ENCODE assay signal across 8 cellular contexts in genomic region chr2:73156539-73157124, GRCh38. TPM values are rescaled to one million over a fixed set of nuclear protein-coding genes. Genes with fewer than 3 reads are reported as not detected.
DNase-seq lines count a peak whose midpoint lies in the region; ATAC-seq, FAIRE-seq and TF ChIP-seq lines count a peak whose summit lies in the region.

No MANE protein-coding gene starts in this region.

- POLR2A ChIA-PET in CD4-positive, alpha-beta T cell (lab: Charles Lee) = no interaction called here

- no peak overlapping the region for H3K9ac ChIP-seq in kidney (ENCODE audit: low read length in 2 of 2)

- peak; percentile 40 for TF ChIP-seq CTCF in CD4-positive, alpha-beta T cell (IDR thresholded peaks at IDR 0.05)
- peak; percentile 92 for TF ChIP-seq CTCF in kidney (IDR thresholded peaks at IDR 0.05; ENCODE audit: borderline replicate concordance, extremely low read depth, insufficient read depth)

- no peaks in the 10 kb centered on the region for H3K9me3 ChIP-seq in CD4-positive, alpha-beta T cell (ENCODE audit: control insufficient read depth, low read length)
- H3K9me3 ChIP-seq in kidney (ENCODE audit: control insufficient read depth in 1 of 2, low read length in 2 of 2) = no peaks in the 10 kb centered on the region

- no peak overlapping the region for H3K27ac Mint-ChIP-seq in CD4-positive, alpha-beta T cell

- no peak for FAIRE-seq in kidney (lab: Jason Lieb, UNC)

- ATAC-seq in CD4-positive, alpha-beta T cell (ENCODE audit: poor library complexity) = no peak
- no peak for ATAC-seq in GM21360 (IDR thresholded peaks at IDR 0.05; ENCODE audit: unreplicated experiment)

- CTCF ChIA-PET in CD4-positive, alpha-beta T cell (lab: Charles Lee) = interaction anchor here (0.7 to 1.5 kb wide), 3 partner anchors 21 to 72 kb away, joined by 3 to 4 read pairs (median 3); no protein-coding TSS in a partner anchor

- H3K4me1 Mint-ChIP-seq in CD4-positive, alpha-beta T cell (ENCODE audit: low read depth) = no peaks in the 10 kb centered on the region

- H3K4me3 Mint-ChIP-seq in CD4-positive, alpha-beta T cell = no peak overlapping the region

- no peak overlapping the region for H3K4me3 ChIP-seq in kidney (ENCODE audit: low read length in 2 of 2)

- peaks cover 50% of the 10 kb centered on the region for H3K27me3 Mint-ChIP-seq in CD4-positive, alpha-beta T cell

- H3K27me3 ChIP-seq in CD4-positive, alpha-beta T cell (ENCODE audit: control insufficient read depth, insufficient read depth, low read length) = peaks cover 23% of the 10 kb centered on the region

- in situ Hi-C loops in SK-MEL-5 (cut with HindIII; ENCODE audit: low pct_unique_long_range_greater_than_20kb, low sequenced_read_pairs) = no loop called here

- H3K36me3 ChIP-seq in kidney (ENCODE audit: control insufficient read depth in 1 of 2, insufficient read depth in 2 of 2, low read length in 2 of 2) = no peaks in the 10 kb centered on the region

- intact Hi-C loops in CD4-positive, alpha-beta T cell (cut with DNase I, micrococcal nuclease) = no loop called here
- intact Hi-C loops in kidney (cut with DNase I) = no loop called here

- H3K27ac ChIP-seq in CD4-positive, alpha-beta T cell (ENCODE audit: low read depth, low read length) = no peak overlapping the region
- H3K27ac ChIP-seq in kidney (ENCODE audit: low read depth in 2 of 2, low read length in 2 of 2) = no peak overlapping the region

- H3K4me1 ChIP-seq in kidney (ENCODE audit: control insufficient read depth in 1 of 2, insufficient read depth in 1 of 2, low read depth in 1 of 2, low read length in 2 of 2) = peaks cover 0 to 2% of the 10 kb centered on the region in 2 donors

- peak in 7 of 10 experiments; percentile 6 to 41 (median 15) for DNase-seq in CD4-positive, alpha-beta T cell
- DNase-seq in HPDE6-E6E7 (ENCODE audit: extremely low spot score) (peak; percentile 59), SK-MEL-5 (ENCODE audit: low read depth, low spot score) (peak; percentile 77), cerebellar cortex (ENCODE audit: low spot score) (peak; percentile 63), kidney (peak; percentile 84), NCI-H1105 treated with DMSO at 0.1 percent for 48 hours (lab: John Stamatoyannopoulos, UW) (no peak)
- peak; percentile 40 for DNase-seq in stimulated activated CD4-positive, alpha-beta T cell treated with anti-CD3 and anti-CD28 coated beads, Interleukin-4, amount 100 ng/mL, for 1 hour

- H3K36me3 Mint-ChIP-seq in CD4-positive, alpha-beta T cell (ENCODE audit: low read depth) = no peaks in the 10 kb centered on the region

- no peaks in the 10 kb centered on the region for H3K9me3 Mint-ChIP-seq in CD4-positive, alpha-beta T cell

RNA-seq across cellular contexts. Expression of gene RAB11FIP5, which starts 43.9 kb away (rescaled TPM):
- 10 to 100 TPM; 12.6 to 13.8 TPM for total RNA-seq in CD4-positive, alpha-beta T cell
- 17.4 and 19.4 TPM in 2 replicates for total RNA-seq in SK-MEL-5 (2014; rRNA removed; shearing (Covaris generic))
- polyA plus RNA-seq in SK-MEL-5 (2015; cell fraction: cytosol; rRNA removed) = 22.0 and 26.7 TPM in 2 replicates
- polyA plus RNA-seq in SK-MEL-5 (2015; cell fraction: nucleus; rRNA removed) = 11.9 and 12.5 TPM in 2 replicates
- 57.1 TPM for total RNA-seq in kidney
- 49.6 TPM for polyA plus RNA-seq in kidney (ENCODE audit: insufficient read depth, low read depth, low replicate concordance)

RNA-seq across cellular contexts. Expression of gene NOTO, which starts 45.7 kb away (rescaled TPM):
- total RNA-seq in CD4-positive, alpha-beta T cell = not detected
- not detected in 2 replicates for total RNA-seq in SK-MEL-5 (2014; rRNA removed; shearing (Covaris generic))
- not detected in 2 replicates for polyA plus RNA-seq in SK-MEL-5 (2015; cell fraction: cytosol; rRNA removed)
- not detected in 2 replicates for polyA plus RNA-seq in SK-MEL-5 (2015; cell fraction: nucleus; rRNA removed)
- not detected for total RNA-seq in kidney
- polyA plus RNA-seq in kidney (ENCODE audit: insufficient read depth, low read depth, low replicate concordance) = not detected

RNA-seq across cellular contexts. Expression of gene SMYD5, which starts 57.4 kb away (rescaled TPM):
- 10 to 100 TPM; 39.1 to 46.7 TPM for total RNA-seq in CD4-positive, alpha-beta T cell
- 47.0 and 54.3 TPM in 2 replicates for total RNA-seq in SK-MEL-5 (2014; rRNA removed; shearing (Covaris generic))
- 43.0 and 61.3 TPM in 2 replicates for polyA plus RNA-seq in SK-MEL-5 (2015; cell fraction: cytosol; rRNA removed)
- polyA plus RNA-seq in SK-MEL-5 (2015; cell fraction: nucleus; rRNA removed) = 101 and 145 TPM in 2 replicates
- total RNA-seq in kidney = 23.5 TPM
- polyA plus RNA-seq in kidney (ENCODE audit: insufficient read depth, low read depth, low replicate concordance) = 20.8 TPM
